ENCODE assay signal across 8 cellular contexts in genomic region chr9:83981126-83981871, GRCh38. TPM values are rescaled to one million over a fixed set of nuclear protein-coding genes. Genes with fewer than 3 reads are reported as not detected.
A peak's percentile ranks its signal among the peaks of the same experiment; 100 is the strongest.
DNase-seq lines count a peak whose midpoint lies in the region; ATAC-seq and TF ChIP-seq lines count a peak whose summit lies in the region.

No MANE protein-coding gene starts in this region.

- intact Hi-C loops in upper lobe of right lung (cut with DNase I) = no loop called here

- H3K9me3 ChIP-seq in HUES6 (ENCODE audit: control insufficient read depth, insufficient read depth, low read depth, low read length) = no peaks in the 10 kb centered on the region
- no peaks in the 10 kb centered on the region for H3K9me3 ChIP-seq in endocrine pancreas (ENCODE audit: control insufficient read depth, low read length)
- no peaks in the 10 kb centered on the region for H3K9me3 ChIP-seq in mesodermal cell (ENCODE audit: control insufficient read depth, low read length)
- no peaks in the 10 kb centered on the region for H3K9me3 ChIP-seq in upper lobe of right lung

- peak; percentile 25 for DNase-seq in activated T-cell treated with anti-CD3 and anti-CD28 coated beads for 24 hours (ENCODE audit: low read depth)
- DNase-seq in activated T-cell treated with anti-CD3 and anti-CD28 coated beads, Interleukin-2, amount 50 U/mL, for 1 hour = no peak
- DNase-seq in SW480 (ENCODE audit: low spot score) = peak; percentile 48
- no peak for DNase-seq in upper lobe of right lung

- H3K27ac ChIP-seq in HUES6 (ENCODE audit: low read depth, low read length) (peak overlapping the region; percentile 100), mesodermal cell (ENCODE audit: low read depth, low read length, severe bottlenecking) (peak overlapping the region; percentile 99), upper lobe of right lung (peak overlapping the region; percentile 97)

- H3K27me3 ChIP-seq in HUES6 (ENCODE audit: control insufficient read depth, insufficient read depth, low read length) = no peaks in the 10 kb centered on the region
- no peaks in the 10 kb centered on the region for H3K27me3 ChIP-seq in endocrine pancreas (ENCODE audit: control insufficient read depth, insufficient read depth, low read length)
- H3K27me3 ChIP-seq in upper lobe of right lung = no peaks in the 10 kb centered on the region

- no peak for TF ChIP-seq CTCF in upper lobe of right lung (IDR thresholded peaks at IDR 0.05)

- ATAC-seq in upper lobe of right lung (no peak), GM19035 (IDR thresholded peaks at IDR 0.05; ENCODE audit: unreplicated experiment) (no peak)

- H3K4me3 ChIP-seq in HUES6 (ENCODE audit: low read depth, low read length) (peak overlapping the region; percentile 99), endocrine pancreas (ENCODE audit: control insufficient read depth, insufficient read depth, low read length) (peak overlapping the region; percentile 92), mesodermal cell (ENCODE audit: extremely low read depth, insufficient read depth, low read length, poor library complexity, severe bottlenecking) (peak overlapping the region; percentile 95), upper lobe of right lung (peak overlapping the region; percentile 89)

- peaks cover 7% of the 10 kb centered on the region for H3K4me1 ChIP-seq in HUES6 (ENCODE audit: control insufficient read depth, insufficient read depth, low read length)
- H3K4me1 ChIP-seq in endocrine pancreas (ENCODE audit: control insufficient read depth, insufficient read depth, low read length) = peaks cover 26% of the 10 kb centered on the region
- peaks cover 7% of the 10 kb centered on the region for H3K4me1 ChIP-seq in mesodermal cell (ENCODE audit: control insufficient read depth, insufficient read depth, low read length, poor library complexity, severe bottlenecking)
- peaks cover 30% of the 10 kb centered on the region for H3K4me1 ChIP-seq in upper lobe of right lung

- H3K9ac ChIP-seq in HUES6 (ENCODE audit: low read length) = peak overlapping the region; percentile 100
- H3K9ac ChIP-seq in endocrine pancreas (ENCODE audit: control insufficient read depth, insufficient read depth, low read length) = peak overlapping the region; percentile 82

- 0 to 1% methylated on average over 20 to 26 of the region's 29 CpGs for WGBS in mesodermal cell (ENCODE audit: insufficient coverage in 2 of 2), 2 experiments

- H3K36me3 ChIP-seq in HUES6 (ENCODE audit: control insufficient read depth, insufficient read depth, low read length) = peaks cover 35% of the 10 kb centered on the region
- no peaks in the 10 kb centered on the region for H3K36me3 ChIP-seq in endocrine pancreas (ENCODE audit: control insufficient read depth, insufficient read depth, low read length)
- peaks cover 24% of the 10 kb centered on the region for H3K36me3 ChIP-seq in mesodermal cell (ENCODE audit: control insufficient read depth, insufficient read depth, low read length)
- peaks cover 22% of the 10 kb centered on the region for H3K36me3 ChIP-seq in upper lobe of right lung

RNA-seq across cellular contexts. Expression of gene RMI1, which starts 0.7 kb away (rescaled TPM):
- 15.1 TPM for polyA plus RNA-seq in mesodermal cell (2013, experiment 1 of 2)
- polyA plus RNA-seq in mesodermal cell (2013, experiment 2 of 2) = 17.4 TPM
- 5.4 TPM for total RNA-seq in upper lobe of right lung

RNA-seq across cellular contexts. Expression of gene HNRNPK, which starts 1.3 kb away (rescaled TPM):
- polyA plus RNA-seq in mesodermal cell (2013, experiment 1 of 2) = 632 TPM
- polyA plus RNA-seq in mesodermal cell (2013, experiment 2 of 2) = 670 TPM
- 353 TPM for total RNA-seq in upper lobe of right lung

Comparison
In these comparisons a context has a peak if more than half of its experiments do, and no peak if none do; other contexts are left out.
1. DNase-seq: peak in activated T-cell treated with anti-CD3 and anti-CD28 coated beads for 24 hours (single experiment) and SW480 (single experiment); none in activated T-cell treated with anti-CD3 and anti-CD28 coated beads, Interleukin-2, amount 50 U/mL, for 1 hour (single experiment) and upper lobe of right lung (single experiment).
2. Peak in every context shown above with its lines, with median percentiles within 50 percentile points of each other: H3K27ac ChIP-seq and H3K4me3 ChIP-seq.